11 cellular contexts compared by ENCODE assay signal in genomic region chr17:17567631-17568030, GRCh38. TPM values are rescaled to one million over a fixed set of nuclear protein-coding genes. Genes with fewer than 3 reads are reported as not detected.
DNase-seq lines count a peak whose midpoint lies in the region; ATAC-seq, FAIRE-seq and TF ChIP-seq lines count a peak whose summit lies in the region.
"Had no signal": no experiment of that assay in that cellular context is flagged by ENCODE, and none has a peak within 500 bp of the region (broad histone marks: within the 10 kb centered on the region; RNA-seq: fewer than 3 reads in every experiment).

No MANE protein-coding gene starts in this region.

- peak overlapping the region; percentile 7; the same call in 1 of the 2 replicates for H3K27ac ChIP-seq in RWPE1

- TF ChIP-seq CTCF in RWPE1 (conservative IDR thresholded peaks at IDR 0.05; ENCODE audit: low read depth): no peak

- no peak for ATAC-seq in GM18517 (IDR thresholded peaks at IDR 0.05; ENCODE audit: unreplicated experiment)
- no peak for ATAC-seq in T-helper 17 cell
- ATAC-seq: activated T-helper 17 cell treated with anti-CD3 and anti-CD28 coated beads, Interleukin-2, amount 50 U/mL, for 72 hours; mucosa of descending colon had no signal

- intact Hi-C loops in activated T-helper 2 cell treated with anti-CD3 and anti-CD28 coated beads, Interferon-gamma antibody, Interleukin-2, Interleukin-4, amounts not matched to agents 10 μg/mL and 5 μg/mL and 100 μg/mL, durations not matched to agents 14 hours and 24 hours and 36 hours (cut with micrococcal nuclease): loop anchor here (2.0 kb wide), 1 partner anchor 71 kb away; the partner anchor contains the start of gene RASD1

- H3K27me3 Mint-ChIP-seq in T-helper 17 cell: no peaks in the 10 kb centered on the region
- no peaks in the 10 kb centered on the region for H3K27me3 Mint-ChIP-seq in activated T-helper 2 cell treated with anti-CD3 and anti-CD28 coated beads, Interferon-gamma antibody, Interleukin-2, Interleukin-4, amounts not matched to agents 10 μg/mL and 5 μg/mL and 100 μg/mL, durations not matched to agents 14 hours and 24 hours and 36 hours (ENCODE audit: low read depth)
- H3K27me3 Mint-ChIP-seq: activated T-helper 17 cell treated with anti-CD3 and anti-CD28 coated beads, Interleukin-2, amount 50 U/mL, for 72 hours had no signal

- H3K9me3 Mint-ChIP-seq in activated T-helper 2 cell treated with anti-CD3 and anti-CD28 coated beads, Interferon-gamma antibody, Interleukin-2, Interleukin-4, amounts not matched to agents 10 μg/mL and 5 μg/mL and 100 μg/mL, durations not matched to agents 14 hours and 24 hours and 36 hours: no peaks in the 10 kb centered on the region
- H3K9me3 Mint-ChIP-seq: activated T-helper 17 cell treated with anti-CD3 and anti-CD28 coated beads, Interleukin-2, amount 50 U/mL, for 72 hours had no signal

- DNase-seq in Ammon's horn (ENCODE audit: low spot score): peak; percentile 84
- DNase-seq in RWPE1 (ENCODE audit: low spot score): no peak
- DNase-seq in frontal cortex (ENCODE audit: low spot score in 2 of 2): peak; percentile 48 to 56
- DNase-seq in myocyte (ENCODE audit: low read depth): peak; percentile 31
- DNase-seq in T-helper 17 cell: no peak
- no peak for DNase-seq in retina
- no peak for DNase-seq in activated T-helper 2 cell treated with anti-CD3 and anti-CD28 coated beads, Interferon-gamma antibody, Interleukin-2, Interleukin-4, amounts not matched to agents 10 μg/mL and 5 μg/mL and 100 μg/mL, durations not matched to agents 14 hours and 24 hours and 36 hours (ENCODE audit: low spot score)
- DNase-seq: stimulated activated CD4-positive, alpha-beta T cell treated with anti-CD3 and anti-CD28 coated beads, Interleukin-2, amount 100 ng/mL, for 48 hours had no signal

- no peak overlapping the region for H3K27ac Mint-ChIP-seq in T-helper 17 cell
- no peak overlapping the region for H3K27ac Mint-ChIP-seq in activated T-helper 2 cell treated with anti-CD3 and anti-CD28 coated beads, Interferon-gamma antibody, Interleukin-2, Interleukin-4, amounts not matched to agents 10 μg/mL and 5 μg/mL and 100 μg/mL, durations not matched to agents 14 hours and 24 hours and 36 hours
- H3K27ac Mint-ChIP-seq: activated T-helper 17 cell treated with anti-CD3 and anti-CD28 coated beads, Interleukin-2, amount 50 U/mL, for 72 hours had no signal

- H3K4me1 Mint-ChIP-seq in T-helper 17 cell: peaks cover 25% of the 10 kb centered on the region
- H3K4me1 Mint-ChIP-seq in activated T-helper 2 cell treated with anti-CD3 and anti-CD28 coated beads, Interferon-gamma antibody, Interleukin-2, Interleukin-4, amounts not matched to agents 10 μg/mL and 5 μg/mL and 100 μg/mL, durations not matched to agents 14 hours and 24 hours and 36 hours (ENCODE audit: low read depth): no peaks in the 10 kb centered on the region
- H3K4me1 Mint-ChIP-seq: activated T-helper 17 cell treated with anti-CD3 and anti-CD28 coated beads, Interleukin-2, amount 50 U/mL, for 72 hours had no signal

- H3K4me3 Mint-ChIP-seq in T-helper 17 cell: no peak overlapping the region
- H3K4me3 Mint-ChIP-seq in activated T-helper 2 cell treated with anti-CD3 and anti-CD28 coated beads, Interferon-gamma antibody, Interleukin-2, Interleukin-4, amounts not matched to agents 10 μg/mL and 5 μg/mL and 100 μg/mL, durations not matched to agents 14 hours and 24 hours and 36 hours (ENCODE audit: low read depth): no peak overlapping the region
- H3K4me3 Mint-ChIP-seq: activated T-helper 17 cell treated with anti-CD3 and anti-CD28 coated beads, Interleukin-2, amount 50 U/mL, for 72 hours had no signal

- CTCF ChIA-PET in RWPE1 (lab: Yijun Ruan, JAX): interaction anchor here (0.7 to 3.2 kb wide), 4 partner anchors 28 to 213 kb away, joined by 3 to 26 read pairs (median 9); partner anchors contain the start of gene RASD1

- no peak for FAIRE-seq in frontal cortex (lab: Jason Lieb, UNC)

- POLR2A ChIA-PET in RWPE1 (lab: Yijun Ruan, JAX; ENCODE audit: low non-redundant PET): interaction anchor here (1.6 kb wide), 1 partner anchor 71 kb away, joined by 12 read pairs; the partner anchor contains the start of gene RASD1

- no peaks in the 10 kb centered on the region for H3K9me3 ChIP-seq in T-helper 17 cell (ENCODE audit: control insufficient read depth, low read length, poor library complexity, severe bottlenecking)
- H3K9me3 ChIP-seq: mucosa of descending colon had no signal

- peaks cover 3% of the 10 kb centered on the region for H3K36me3 Mint-ChIP-seq in T-helper 17 cell (ENCODE audit: low read depth)
- H3K36me3 Mint-ChIP-seq in activated T-helper 2 cell treated with anti-CD3 and anti-CD28 coated beads, Interferon-gamma antibody, Interleukin-2, Interleukin-4, amounts not matched to agents 10 μg/mL and 5 μg/mL and 100 μg/mL, durations not matched to agents 14 hours and 24 hours and 36 hours (ENCODE audit: low read depth): no peaks in the 10 kb centered on the region

RNA-seq across cellular contexts. Expression of gene PEMT, which starts 23.9 kb away (rescaled TPM):
- total RNA-seq in frontal cortex: 17.1 TPM
- 36.6 and 40.3 TPM in 2 replicates for total RNA-seq in myocyte
- 32.7 TPM for polyA plus RNA-seq in myocyte (2012)
- 10 to 100 TPM; 13.8 to 14.8 TPM for total RNA-seq in T-helper 17 cell
- total RNA-seq in activated T-helper 2 cell treated with anti-CD3 and anti-CD28 coated beads, Interferon-gamma antibody, Interleukin-2, Interleukin-4, amounts not matched to agents 10 μg/mL and 5 μg/mL and 100 μg/mL, durations not matched to agents 14 hours and 24 hours and 36 hours: 37.4 and 39.2 TPM in 2 replicates

Comparison
In these comparisons a context has a peak if more than half of its experiments do, and no peak if none do; other contexts are left out.
1. DNase-seq: peak in Ammon's horn (single experiment), frontal cortex (2 of 2) and myocyte (single experiment); none in RWPE1 (single experiment), T-helper 17 cell (0 of 3), retina (single experiment) and activated T-helper 2 cell treated with anti-CD3 and anti-CD28 coated beads, Interferon-gamma antibody, Interleukin-2, Interleukin-4, amounts not matched to agents 10 μg/mL and 5 μg/mL and 100 μg/mL, durations not matched to agents 14 hours and 24 hours and 36 hours (single experiment).